1 cellular context compared by ENCODE assay signal in genomic region chr13:40484981-40485380, GRCh38.
TF ChIP-seq lines count a peak whose summit lies in the region.

No MANE protein-coding gene starts in this region.

TF ChIP-seq in H1, 55 proteins besides CTCF, POLR2A, EP300 and RAD21:
- no peak for TF ChIP-seq USF2 (IDR thresholded peaks at IDR 0.05; ENCODE audit: low read length)
- no peak for TF ChIP-seq SRF (IDR thresholded peaks at IDR 0.05; ENCODE audit: low read depth, low read length)
- no peak for TF ChIP-seq TAF7 (optimal IDR thresholded peaks at IDR 0.05; ENCODE audit: borderline replicate concordance, low read depth, low read length)
- TF ChIP-seq TCF12 (IDR thresholded peaks at IDR 0.05; ENCODE audit: low read depth, low read length): no peak
- no peak for TF ChIP-seq CBX8 (IDR thresholded peaks at IDR 0.05; ENCODE audit: borderline replicate concordance, low read depth, low read length)
- no peak for TF ChIP-seq CHD1 (IDR thresholded peaks at IDR 0.05; ENCODE audit: low read depth, low read length)
- no peak for TF ChIP-seq CTBP2 (IDR thresholded peaks at IDR 0.05; ENCODE audit: borderline replicate concordance, insufficient read depth, insufficient read length, low read length)
- TF ChIP-seq RFX5 (IDR thresholded peaks at IDR 0.05; ENCODE audit: borderline replicate concordance, low read depth, low read length): no peak
- no peak for TF ChIP-seq POLR2AphosphoS5 (IDR thresholded peaks at IDR 0.05; ENCODE audit: low read depth, low read length)
TF ChIP-seq in H1: peak in this region for 0.
